Comparison of ENCODE assay signal across 20 cellular contexts in genomic region chr1:27409669-27410068, GRCh38. TPM values are rescaled to one million over a fixed set of nuclear protein-coding genes. Genes with fewer than 3 reads are reported as not detected.
DNase-seq lines count a peak whose midpoint lies in the region; ATAC-seq and TF ChIP-seq lines count a peak whose summit lies in the region.
"Had no signal": no experiment of that assay in that cellular context is flagged by ENCODE, and none has a peak within 500 bp of the region (broad histone marks: within the 10 kb centered on the region; RNA-seq: fewer than 3 reads in every experiment).

No MANE protein-coding gene starts in this region.

- no peaks in the 10 kb centered on the region for H3K27me3 ChIP-seq in BLaER1
- H3K27me3 ChIP-seq in mesendoderm (ENCODE audit: insufficient read depth, low read length, poor library complexity): no peaks in the 10 kb centered on the region
- no peaks in the 10 kb centered on the region for H3K27me3 ChIP-seq in ascending aorta

- no peak overlapping the region for H2AK5ac ChIP-seq in mesendoderm (ENCODE audit: low read length)

- no peak overlapping the region for H4K8ac ChIP-seq in mesendoderm (ENCODE audit: low read depth, low read length)

- no peak overlapping the region for H3K4ac ChIP-seq in mesendoderm (ENCODE audit: low read depth, low read length)

- peaks cover 31 to 57% of the 10 kb centered on the region in 2 donors for H3K36me3 Mint-ChIP-seq in stimulated activated naive B cell treated with anti-CD40 and anti-IgM and Interleukin-4, amounts not matched to agents 10 μg/mL and 1 μg/mL and 100 μg/mL, for 72 hours
- H3K36me3 Mint-ChIP-seq in stimulated activated effector memory CD8-positive, alpha-beta T cell treated with anti-CD3 and anti-CD28 coated beads, Interleukin-12 subunit alpha, Interleukin-12 subunit beta, amount 100 ng/mL, for 72 hours: peaks cover 85% of the 10 kb centered on the region

- H3K9ac ChIP-seq in BLaER1 (no peak overlapping the region), mesendoderm (ENCODE audit: low read length) (no peak overlapping the region)

- no peak overlapping the region for H3K23ac ChIP-seq in mesendoderm (ENCODE audit: low read length)

- H4K20me1 ChIP-seq in BLaER1: peaks cover 16% of the 10 kb centered on the region

- H3K4me1 ChIP-seq in BLaER1 (peaks cover 97% of the 10 kb centered on the region), HEK293 (ENCODE audit: control insufficient read depth, insufficient read depth, low read length) (no peaks in the 10 kb centered on the region), mesendoderm (ENCODE audit: control insufficient read depth, low read depth, low read length) (peaks cover 4% of the 10 kb centered on the region), ascending aorta (peaks cover 0 to 8% of the 10 kb centered on the region in 2 donors)
- H3K4me1 ChIP-seq: HAP-1 had no signal

- no peak overlapping the region for H2BK120ac ChIP-seq in mesendoderm (ENCODE audit: low read depth, low read length)

- H3K79me2 ChIP-seq in mesendoderm (ENCODE audit: control insufficient read depth, insufficient read depth, low read length): no peaks in the 10 kb centered on the region

- peak overlapping the region; percentile 7 for H3K56ac ChIP-seq in mesendoderm (ENCODE audit: low read length)

- H3K4me2 ChIP-seq in BLaER1: no peak overlapping the region
- no peak overlapping the region for H3K4me2 ChIP-seq in mesendoderm (ENCODE audit: low read length)

- no peaks in the 10 kb centered on the region for H3K79me1 ChIP-seq in mesendoderm (ENCODE audit: low read length)

- H3K36me3 ChIP-seq in BLaER1 (peaks cover 82% of the 10 kb centered on the region), HEK293 (ENCODE audit: control insufficient read depth in 2 of 2, insufficient read depth in 1 of 2, low read length in 2 of 2) (peaks cover 6 to 79% of the 10 kb centered on the region in 2 experiments; a peak in 2 of 3 replicates), mesendoderm (ENCODE audit: control insufficient read depth, insufficient read depth, low read length) (peaks cover 11% of the 10 kb centered on the region), ascending aorta (peaks cover 82 to 83% of the 10 kb centered on the region in 2 donors)

- POLR2A ChIA-PET in HEK293 (lab: Yijun Ruan, JAX): interaction anchor here (1.5 kb wide), 1 partner anchor 80 kb away, joined by 5 read pairs; the partner anchor contains the start of gene WASF2

- peak overlapping the region; percentile 65 for H3K27ac Mint-ChIP-seq in stimulated activated naive B cell treated with anti-CD40 and anti-IgM and Interleukin-4, amounts not matched to agents 10 μg/mL and 1 μg/mL and 100 μg/mL, for 72 hours
- H3K27ac Mint-ChIP-seq in stimulated activated effector memory CD8-positive, alpha-beta T cell treated with anti-CD3 and anti-CD28 coated beads, Interleukin-12 subunit alpha, Interleukin-12 subunit beta, amount 100 ng/mL, for 72 hours: no peak overlapping the region
- H3K27ac Mint-ChIP-seq: CD4-positive, alpha-beta T cell had no signal

- H3K4me3 ChIP-seq in BLaER1 (no peak overlapping the region), HEK293 (ENCODE audit: low read depth, low read length) (no peak overlapping the region), mesendoderm (ENCODE audit: low read length) (no peak overlapping the region), ascending aorta (no peak overlapping the region)
- H3K4me3 ChIP-seq: HAP-1 had no signal

- no peak overlapping the region for H3K4me3 Mint-ChIP-seq in stimulated activated naive B cell treated with anti-CD40 and anti-IgM and Interleukin-4, amounts not matched to agents 10 μg/mL and 1 μg/mL and 100 μg/mL, for 72 hours
- H3K4me3 Mint-ChIP-seq in stimulated activated effector memory CD8-positive, alpha-beta T cell treated with anti-CD3 and anti-CD28 coated beads, Interleukin-12 subunit alpha, Interleukin-12 subunit beta, amount 100 ng/mL, for 72 hours: no peak overlapping the region
- H3K4me3 Mint-ChIP-seq: CD4-positive, alpha-beta T cell; CD8-positive, alpha-beta memory T cell had no signal

- no peak overlapping the region for H4K5ac ChIP-seq in mesendoderm (ENCODE audit: low read length)

- no peaks in the 10 kb centered on the region for H3K9me3 ChIP-seq in BLaER1
- no peaks in the 10 kb centered on the region for H3K9me3 ChIP-seq in HEK293 (ENCODE audit: control insufficient read depth, insufficient read depth, low read depth, low read length)
- no peaks in the 10 kb centered on the region for H3K9me3 ChIP-seq in ascending aorta
- H3K9me3 ChIP-seq: HAP-1 had no signal

- no peaks in the 10 kb centered on the region for H3K9me3 Mint-ChIP-seq in stimulated activated naive B cell treated with anti-CD40 and anti-IgM and Interleukin-4, amounts not matched to agents 10 μg/mL and 1 μg/mL and 100 μg/mL, for 72 hours
- no peaks in the 10 kb centered on the region for H3K9me3 Mint-ChIP-seq in stimulated activated effector memory CD8-positive, alpha-beta T cell treated with anti-CD3 and anti-CD28 coated beads, Interleukin-12 subunit alpha, Interleukin-12 subunit beta, amount 100 ng/mL, for 72 hours
- H3K9me3 Mint-ChIP-seq: CD4-positive, alpha-beta T cell; CD8-positive, alpha-beta memory T cell had no signal

- H2BK15ac ChIP-seq in mesendoderm (replicated peaks; ENCODE audit: low read depth): no peak overlapping the region

- WGBS in mesendoderm (ENCODE audit: extremely low coverage, insufficient coverage, low lambda C conversion rate): no CpG with 5 or more reads among the region's 11 CpGs

- CTCF ChIA-PET in HEK293 (lab: Yijun Ruan, JAX): no interaction called here

- H3K27me3 Mint-ChIP-seq in stimulated activated naive B cell treated with anti-CD40 and anti-IgM and Interleukin-4, amounts not matched to agents 10 μg/mL and 1 μg/mL and 100 μg/mL, for 72 hours: no peaks in the 10 kb centered on the region
- H3K27me3 Mint-ChIP-seq: CD4-positive, alpha-beta T cell; CD8-positive, alpha-beta memory T cell had no signal

- ATAC-seq in stimulated activated naive B cell treated with anti-CD40 and anti-IgM and Interleukin-4, amounts not matched to agents 10 μg/mL and 1 μg/mL and 100 μg/mL, for 72 hours (replicated peaks): no peak
- ATAC-seq in stimulated activated effector memory CD8-positive, alpha-beta T cell treated with anti-CD3 and anti-CD28 coated beads, Interleukin-12 subunit alpha, Interleukin-12 subunit beta, amount 100 ng/mL, for 72 hours: no peak

- no peak overlapping the region for H2BK5ac ChIP-seq in mesendoderm (ENCODE audit: low read length)

- H3K18ac ChIP-seq in mesendoderm (ENCODE audit: low read length): no peak overlapping the region

- intact Hi-C loops in ascending aorta (cut with DNase I): no loop called here

- peaks cover 26 to 39% of the 10 kb centered on the region in 2 donors for H3K4me1 Mint-ChIP-seq in stimulated activated naive B cell treated with anti-CD40 and anti-IgM and Interleukin-4, amounts not matched to agents 10 μg/mL and 1 μg/mL and 100 μg/mL, for 72 hours
- peaks cover 6% of the 10 kb centered on the region for H3K4me1 Mint-ChIP-seq in stimulated activated effector memory CD8-positive, alpha-beta T cell treated with anti-CD3 and anti-CD28 coated beads, Interleukin-12 subunit alpha, Interleukin-12 subunit beta, amount 100 ng/mL, for 72 hours

- no peak for TF ChIP-seq CTCF in HEK293 (tag by site-specific recombination; IDR thresholded peaks at IDR 0.05)
- TF ChIP-seq CTCF in ascending aorta (IDR thresholded peaks at IDR 0.05): no peak

- H3K27ac ChIP-seq in BLaER1 (0 out of 2 replicates have a peak overlapping the region, but pooled peaks have one; percentile 9), HEK293 (ENCODE audit: extremely low read depth, low read depth, low read length) (no peak overlapping the region), mesendoderm (ENCODE audit: low read depth, low read length) (no peak overlapping the region), ascending aorta (no peak overlapping the region)
- H3K27ac ChIP-seq: C4-2B had no signal

- no peak for DNase-seq in mesendoderm
- no peak for DNase-seq in stimulated activated naive B cell treated with anti-CD40 and anti-IgM and Interleukin-4, amounts not matched to agents 10 μg/mL and 1 μg/mL and 100 μg/mL, for 72 hours
- DNase-seq in GDM1 (lab: John Stamatoyannopoulos, UW): no peak
- no peak for DNase-seq in stimulated activated effector memory CD8-positive, alpha-beta T cell treated with anti-CD3 and anti-CD28 coated beads, Interleukin-12 subunit alpha, Interleukin-12 subunit beta, amount 100 ng/mL, for 72 hours (ENCODE audit: low spot score in 2 of 2)
- DNase-seq in ascending aorta (ENCODE audit: low spot score in 2 of 2): no peak
- DNase-seq: CD4-positive, alpha-beta T cell; CD8-positive, alpha-beta memory T cell; DMS 273 treated with DMSO at 0.1 percent for 48 hours; DMS53; DMS79 treated with DMSO at 0.1 percent for 48 hours; GOT3 had no signal

TF ChIP-seq in HEK293, 187 proteins besides CTCF, POLR2A, EP300 and RAD21:
- TF ChIP-seq ZFHX2 (tag by site-specific recombination; conservative IDR thresholded peaks at IDR 0.05): peak; percentile 19; the same call in 1 of the 2 replicates
- no peak for TF ChIP-seq ZNF274 (IDR thresholded peaks at IDR 0.05; ENCODE audit: low read length)
- no peak for TF ChIP-seq ZNF274 (tag by site-specific recombination; IDR thresholded peaks at IDR 0.05; ENCODE audit: borderline replicate concordance)
- TF ChIP-seq ZNF600 (tag by site-specific recombination; IDR thresholded peaks at IDR 0.05): no peak
- TF ChIP-seq EGR2 (tag by site-specific recombination; IDR thresholded peaks at IDR 0.05; ENCODE audit: low read depth): peak; percentile 50

RNA-seq across cellular contexts. Expression of gene GPR3, which starts 17.2 kb away (rescaled TPM):
- polyA plus RNA-seq in mesendoderm (2013, experiment 1 of 2): 10.4 TPM
- 10.7 TPM for polyA plus RNA-seq in mesendoderm (2013, experiment 2 of 2)
- total RNA-seq in ascending aorta: 2.0 TPM
- polyA plus RNA-seq: CD8-positive, alpha-beta memory T cell had no signal

RNA-seq across cellular contexts. Expression of gene CD164L2, which starts 26.5 kb away (rescaled TPM):
- 0.17 TPM for polyA plus RNA-seq in mesendoderm (2013, experiment 1 of 2)
- polyA plus RNA-seq in mesendoderm (2013, experiment 2 of 2): 0.11 TPM
- not detected for total RNA-seq in ascending aorta
- total RNA-seq: A172; A673; CD4-positive, alpha-beta T cell; CD8-positive, alpha-beta memory T cell; Daoy; G401 had no signal
- polyA plus RNA-seq: BJ; CD8-positive, alpha-beta memory T cell had no signal

RNA-seq across cellular contexts. Expression of gene FCN3, which starts 35.0 kb away (rescaled TPM):
- 0.04 TPM for polyA plus RNA-seq in mesendoderm (2013, experiment 1 of 2)
- not detected for polyA plus RNA-seq in mesendoderm (2013, experiment 2 of 2)
- 13.2 TPM for total RNA-seq in ascending aorta
- total RNA-seq: A172; A673; CD4-positive, alpha-beta T cell; CD8-positive, alpha-beta memory T cell; Daoy; G401 had no signal
- polyA plus RNA-seq: BJ; CD8-positive, alpha-beta memory T cell had no signal

RNA-seq across cellular contexts. Expression of gene MAP3K6, which starts 42.9 kb away (rescaled TPM):
- polyA plus RNA-seq in mesendoderm (2013, experiment 1 of 2): 3.7 TPM
- 4.2 TPM for polyA plus RNA-seq in mesendoderm (2013, experiment 2 of 2)
- total RNA-seq in ascending aorta: 164 TPM
